In the genomic region with DNA sequence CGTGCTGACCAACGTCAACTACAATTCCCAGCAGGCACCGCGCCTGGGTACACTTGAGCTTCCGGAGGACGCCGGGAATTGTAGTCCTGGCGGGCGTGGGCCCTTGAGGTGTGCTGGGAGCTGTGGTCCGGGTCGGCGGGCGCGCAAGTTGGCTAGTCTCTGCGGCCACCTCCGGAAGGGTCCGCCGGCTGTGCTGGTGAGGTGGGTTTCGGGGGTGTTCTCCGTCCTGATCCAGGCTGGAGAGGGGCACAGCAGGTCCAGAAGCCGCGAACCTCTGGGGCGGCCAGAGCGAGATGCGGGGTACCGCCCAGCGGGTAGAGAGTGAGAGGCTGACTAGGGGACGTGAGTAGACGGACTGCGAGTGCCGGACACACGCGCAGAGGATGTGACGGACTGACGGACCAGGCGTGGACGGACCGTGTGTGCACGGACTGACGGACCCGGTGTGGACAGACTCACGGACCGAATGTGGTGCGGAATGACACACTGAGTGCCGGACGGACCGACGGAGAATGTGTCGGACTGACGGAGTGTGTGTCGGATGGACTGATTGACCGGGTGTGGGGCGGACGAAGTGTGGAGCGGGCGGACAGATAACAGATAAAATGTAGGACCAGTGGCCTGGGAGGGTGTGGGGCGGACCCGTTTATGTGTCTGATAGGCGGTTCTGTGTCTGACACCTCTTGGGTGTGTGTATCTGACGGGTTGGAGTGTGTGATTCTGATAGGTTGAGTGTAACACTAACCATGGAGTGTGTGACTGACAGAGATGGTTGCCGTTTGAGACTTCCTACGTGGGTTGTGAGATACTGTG, we compare ENCODE assay signal across 8 cellular contexts. TPM values are rescaled to one million over a fixed set of nuclear protein-coding genes. Genes with fewer than 3 reads are reported as not detected.
DNase-seq lines count a peak whose midpoint lies in the region; ATAC-seq and TF ChIP-seq lines count a peak whose summit lies in the region.

ZSCAN22 (plus strand) TSS at position 81 of the 813 bp plus-strand sequence. CDS start 7,809 bp downstream, outside the sequence.

- H3K4me3 ChIP-seq in AG09309 (ENCODE audit: control insufficient read depth, low read depth, low read length) (peak within 1 kb of the TSS; percentile 89), WI38 (ENCODE audit: low read depth, low read length) (peak within 1 kb of the TSS; percentile 90), spleen (peak within 1 kb of the TSS; percentile 76 to 97 (median 80))

- H3K27ac ChIP-seq in caudate nucleus (ENCODE audit: low read depth, low read length): peak within 1 kb of the TSS; percentile 84
- peak within 1 kb of the TSS; percentile 88 to 94 (median 90) for H3K27ac ChIP-seq in spleen

- no peaks in the 10 kb centered on the region for H3K9me3 ChIP-seq in spleen

- peak; percentile 87 for ATAC-seq in GM18909 (IDR thresholded peaks at IDR 0.05; ENCODE audit: poor library complexity, unreplicated experiment)
- ATAC-seq in HG03135 (IDR thresholded peaks at IDR 0.05; ENCODE audit: unreplicated experiment): peak; percentile 87

- TF ChIP-seq POLR2A in spleen (IDR thresholded peaks at IDR 0.05): peak; percentile 4 to 11 (median 6)

- H3K27me3 ChIP-seq in spleen (replicated peaks in 1 of 7): no peaks in the 10 kb centered on the region

- intact Hi-C loops in spleen (cut with DNase I; ENCODE audit: low total_unique reads): no loop called here

- no peak for TF ChIP-seq CTCF in AG09309 (IDR thresholded peaks at IDR 0.05; ENCODE audit: control insufficient read depth, insufficient read depth, low read depth, low read length, missing control alignments)
- TF ChIP-seq CTCF in WI38 (IDR thresholded peaks at IDR 0.05; ENCODE audit: low read depth, low read length): no peak
- peak in 2 of 11 experiments; percentile 9 to 11 for TF ChIP-seq CTCF in spleen (IDR thresholded peaks at IDR 0.05 in 8 of 11, conservative IDR thresholded peaks at IDR 0.05 in 3 of 11)

- peak; percentile 73 for DNase-seq in AG09309 (ENCODE audit: low read depth)
- peak; percentile 93 for DNase-seq in NCI-H2196 (lab: John Stamatoyannopoulos, UW; ENCODE audit: unreplicated experiment)
- DNase-seq in caudate nucleus (lab: John Stamatoyannopoulos, UW): peak; percentile 82 to 98 (median 95)
- DNase-seq in iris pigment epithelial cell (ENCODE audit: low read depth): peak; percentile 98
- DNase-seq in spleen: peak; percentile 98

- 0 to 1% (median 0%) methylated on average over 62 of the region's 62 CpGs for WGBS in spleen, 5 donors

- H3K36me3 ChIP-seq in spleen: peaks cover 0 to 13% (median 0%) of the 10 kb centered on the region in 6 donors

- peaks cover 15 to 40% (median 29%) of the 10 kb centered on the region in 6 donors for H3K4me1 ChIP-seq in spleen

RNA-seq across cellular contexts. Expression of gene ZSCAN22, which starts in this region (rescaled TPM):
- 1 to 10 TPM; 2.7 to 3.9 (median 3.0) TPM for total RNA-seq in spleen
- polyA plus RNA-seq in spleen: under 1 TPM; 0.48 to 0.86 (median 0.55) TPM

Comparison
In these comparisons a context has a peak if more than half of its experiments do, and no peak if none do; other contexts are left out.
1. Peak in every context shown above with its lines: DNase-seq, ATAC-seq, H3K4me3 ChIP-seq and H3K27ac ChIP-seq.